12 cellular contexts compared by ENCODE assay signal in the genomic region with DNA sequence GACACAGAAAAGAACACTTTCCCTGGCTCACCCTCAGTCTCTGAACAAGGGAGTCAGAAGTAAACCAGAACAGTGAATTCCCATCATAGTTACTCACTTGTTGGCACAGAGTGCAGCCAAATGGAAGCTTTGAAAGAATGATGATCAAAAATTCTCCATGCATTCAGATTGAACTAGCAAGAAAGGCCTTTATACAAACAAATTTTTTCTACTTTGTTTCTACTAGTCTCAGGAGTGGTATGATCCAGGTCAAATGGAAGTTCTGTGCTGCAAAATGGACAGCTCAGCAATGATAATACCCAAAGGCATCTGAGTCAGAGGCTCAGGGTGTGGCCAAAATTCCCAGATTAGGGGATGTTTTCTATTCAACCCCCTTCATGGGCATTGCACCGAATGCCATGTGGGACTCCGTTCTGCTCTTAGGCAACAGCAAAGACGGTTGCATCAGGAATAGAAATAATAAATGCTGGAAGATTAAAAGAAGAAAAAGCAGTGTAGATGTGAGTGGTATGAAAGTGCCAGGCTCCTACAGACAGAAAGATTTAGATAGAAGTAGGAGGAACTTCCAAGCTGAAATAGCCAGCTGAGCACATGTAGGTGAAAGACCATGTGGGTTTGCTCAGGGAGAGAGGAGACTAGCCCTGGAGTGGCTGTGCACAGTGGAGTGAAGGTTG. TPM values are rescaled to one million over a fixed set of nuclear protein-coding genes. Genes with fewer than 3 reads are reported as not detected.
A peak's percentile ranks its signal among the peaks of the same experiment; 100 is the strongest.
DNase-seq lines count a peak whose midpoint lies in the region; ATAC-seq, FAIRE-seq and TF ChIP-seq lines count a peak whose summit lies in the region.
"Had no signal": no experiment of that assay in that cellular context is flagged by ENCODE, and none has a peak within 500 bp of the region (broad histone marks: within the 10 kb centered on the region; RNA-seq: fewer than 3 reads in every experiment).

No MANE protein-coding gene starts in this region.

- H4K20me1 ChIP-seq in astrocyte (ENCODE audit: insufficient read depth, low read length) (no peaks in the 10 kb centered on the region), H9 (ENCODE audit: control insufficient read depth, insufficient read depth, insufficient read length) (no peaks in the 10 kb centered on the region)

- no peak overlapping the region for H4K91ac ChIP-seq in neuronal stem cell (ENCODE audit: low read depth, low read length, poor library complexity)
- H4K91ac ChIP-seq in H9 (ENCODE audit: insufficient read length, low read depth, low read length): no peak overlapping the region

- no peaks in the 10 kb centered on the region for H3K23me2 ChIP-seq in H9 (ENCODE audit: insufficient read length, low read depth, low read length, poor library complexity, severe bottlenecking)

- peak; percentile 36 to 79 (median 54) for ATAC-seq in heart right ventricle
- no peak for ATAC-seq in GM19397 (IDR thresholded peaks at IDR 0.05; ENCODE audit: unreplicated experiment)
- ATAC-seq in HG03354 (IDR thresholded peaks at IDR 0.05; ENCODE audit: poor library complexity, severe bottlenecking, unreplicated experiment): no peak
- ATAC-seq: HepG2; stimulated activated naive CD8-positive, alpha-beta T cell treated with anti-CD3 and anti-CD28 coated beads, Interleukin-15, Interleukin-2, amounts not matched to agents 100 U/mL and 50 U/mL, for 24 hours had no signal

- H3K23ac ChIP-seq in neuronal stem cell (ENCODE audit: low read depth, low read length, poor library complexity): no peak overlapping the region
- H3K23ac ChIP-seq in H9 (ENCODE audit: insufficient read length, low read depth, low read length): no peak overlapping the region

- H3K18ac ChIP-seq in neuronal stem cell (ENCODE audit: low read length) (no peak overlapping the region), H9 (ENCODE audit: insufficient read length, low read depth, low read length) (no peak overlapping the region)

- no peak overlapping the region for H2BK5ac ChIP-seq in neuronal stem cell (ENCODE audit: low read length)
- H2BK5ac ChIP-seq in H9 (ENCODE audit: insufficient read length, low read length): no peak overlapping the region

- TF ChIP-seq CTCF in astrocyte (IDR thresholded peaks at IDR 0.05; ENCODE audit: insufficient read depth, low read depth, low read length) (no peak), heart right ventricle (IDR thresholded peaks at IDR 0.05) (no peak), H9 (conservative IDR thresholded peaks at IDR 0.05) (no peak)

- no peaks in the 10 kb centered on the region for H3K36me3 Mint-ChIP-seq in astrocyte (ENCODE audit: low read depth, unreplicated experiment)
- no peaks in the 10 kb centered on the region for H3K36me3 Mint-ChIP-seq in H9 (ENCODE audit: insufficient read depth in 1 of 3, low read depth in 3 of 3)

- no peaks in the 10 kb centered on the region for H3K79me2 ChIP-seq in astrocyte (ENCODE audit: insufficient read depth, low read length)
- no peaks in the 10 kb centered on the region for H3K79me2 ChIP-seq in H9 (ENCODE audit: insufficient read depth, low read length)

- H3K56ac ChIP-seq in H9 (ENCODE audit: insufficient read length, low read depth, low read length): no peak overlapping the region

- FAIRE-seq in astrocyte (lab: Jason Lieb, UNC): peak; percentile 41
- FAIRE-seq: endometrium, HepG2 had no signal

- H3K4me1 Mint-ChIP-seq in astrocyte (ENCODE audit: low read depth, unreplicated experiment) (peaks cover 26% of the 10 kb centered on the region), H9 (peaks cover 10 to 16% of the 10 kb centered on the region in 2 experiments)

- H3K27ac ChIP-seq in astrocyte (ENCODE audit: low read depth, low read length) (peak overlapping the region; percentile 84), heart right ventricle (peak overlapping the region in 9 of 10 donors; percentile 26 to 72 (median 53)), skeletal muscle tissue (ENCODE audit: low read depth, low read length) (peak overlapping the region; percentile 14), neuronal stem cell (replicated peaks; ENCODE audit: low read length) (no peak overlapping the region), H9 (ENCODE audit: insufficient read length, low read depth, low read length) (no peak overlapping the region)
- H3K27ac ChIP-seq: neutrophil had no signal

- H3K14ac ChIP-seq in neuronal stem cell (ENCODE audit: low read length) (no peak overlapping the region), H9 (ENCODE audit: insufficient read depth, low read length) (no peak overlapping the region)

- peak overlapping the region; percentile 70 for H3K9ac ChIP-seq in astrocyte (ENCODE audit: low read length)
- H3K9ac ChIP-seq in skeletal muscle tissue (ENCODE audit: low read depth in 1 of 3, low read length in 3 of 3): no peak overlapping the region
- no peak overlapping the region for H3K9ac ChIP-seq in neuronal stem cell (ENCODE audit: low read depth, low read length, poor library complexity)
- no peak overlapping the region for H3K9ac ChIP-seq in H9 (ENCODE audit: extremely low read depth, insufficient read length, low read length)

- no peak overlapping the region for H4K8ac ChIP-seq in neuronal stem cell (ENCODE audit: low read depth, low read length)
- no peak overlapping the region for H4K8ac ChIP-seq in H9 (replicated peaks; ENCODE audit: insufficient read length, low read depth, low read length)

- H3K9me3 ChIP-seq in astrocyte (ENCODE audit: insufficient read depth, low read depth, low read length) (no peaks in the 10 kb centered on the region), heart right ventricle (no peaks in the 10 kb centered on the region), skeletal muscle tissue (ENCODE audit: control insufficient read depth in 3 of 3, low read length in 3 of 3) (no peaks in the 10 kb centered on the region), neuronal stem cell (replicated peaks in 1 of 2; ENCODE audit: control insufficient read depth in 2 of 2, insufficient read depth in 1 of 2, low read depth in 1 of 2, low read length in 2 of 2) (no peaks in the 10 kb centered on the region), H9 (ENCODE audit: control insufficient read depth, low read depth, low read length) (no peaks in the 10 kb centered on the region)
- H3K9me3 ChIP-seq: neutrophil had no signal

- H3K4me3 Mint-ChIP-seq in astrocyte (ENCODE audit: unreplicated experiment) (no peak overlapping the region), H9 (no peak overlapping the region)

- H3T11ph ChIP-seq in H9 (ENCODE audit: low read length): no peak overlapping the region

- H2BK12ac ChIP-seq in neuronal stem cell (ENCODE audit: low read length) (no peak overlapping the region), H9 (ENCODE audit: insufficient read length, low read depth, low read length) (no peak overlapping the region)

- H3K4ac ChIP-seq in neuronal stem cell (ENCODE audit: low read length) (no peak overlapping the region), H9 (ENCODE audit: low read depth, low read length) (no peak overlapping the region)

- DNase-seq in GM03348 (ENCODE audit: low spot score) (peak; percentile 89), astrocyte (ENCODE audit: low read depth) (peak; percentile 97), heart right ventricle (no peak), neuronal stem cell (ENCODE audit: low spot score) (no peak), H9 (no peak)
- DNase-seq: stimulated activated naive CD8-positive, alpha-beta T cell treated with anti-CD3 and anti-CD28 coated beads, Interleukin-15, Interleukin-2, amounts not matched to agents 100 U/mL and 50 U/mL, for 24 hours had no signal

- intact Hi-C loops in heart right ventricle (cut with DNase I): loop anchor here in 4 of 10 donors (5.0 to 10.0 kb wide), 4 partner anchors 88 to 128 kb away; no protein-coding TSS in a partner anchor

- H3K79me1 ChIP-seq in neuronal stem cell (ENCODE audit: low read depth, low read length) (no peaks in the 10 kb centered on the region), H9 (ENCODE audit: insufficient read depth, low read depth, low read length, poor library complexity, severe bottlenecking) (no peaks in the 10 kb centered on the region)

- no peaks in the 10 kb centered on the region for H3K27me3 ChIP-seq in astrocyte (ENCODE audit: insufficient read depth, low read length)
- no peaks in the 10 kb centered on the region for H3K27me3 ChIP-seq in heart right ventricle
- H3K27me3 ChIP-seq in skeletal muscle tissue (ENCODE audit: control insufficient read depth in 3 of 3, insufficient read depth in 3 of 3, low read length in 3 of 3): no peaks in the 10 kb centered on the region
- H3K27me3 ChIP-seq in neuronal stem cell (ENCODE audit: control insufficient read depth in 3 of 3, insufficient read depth in 3 of 3, low read depth in 1 of 3, low read length in 3 of 3): no peaks in the 10 kb centered on the region
- H3K27me3 ChIP-seq in H9 (ENCODE audit: insufficient read depth, low read length): no peaks in the 10 kb centered on the region
- H3K27me3 ChIP-seq: neutrophil had no signal

- H3K9me3 Mint-ChIP-seq in astrocyte (ENCODE audit: unreplicated experiment) (no peaks in the 10 kb centered on the region), H9 (no peaks in the 10 kb centered on the region)

- H3K36me3 ChIP-seq in astrocyte (ENCODE audit: insufficient read depth, low read length) (no peaks in the 10 kb centered on the region), heart right ventricle (peaks cover 0 to 4% (median 0%) of the 10 kb centered on the region in 9 donors), skeletal muscle tissue (ENCODE audit: control insufficient read depth in 3 of 3, insufficient read depth in 3 of 3, low read length in 3 of 3) (peaks cover 0 to 3% (median 0%) of the 10 kb centered on the region in 3 donors), neuronal stem cell (replicated peaks in 1 of 2; ENCODE audit: control insufficient read depth in 2 of 2, insufficient read depth in 2 of 2, low read length in 2 of 2) (no peaks in the 10 kb centered on the region)
- H3K36me3 ChIP-seq: neutrophil had no signal

- H3K27me3 Mint-ChIP-seq in astrocyte (ENCODE audit: low read depth, unreplicated experiment) (no peaks in the 10 kb centered on the region), H9 (ENCODE audit: low read depth) (no peaks in the 10 kb centered on the region)

- H2BK120ac ChIP-seq in neuronal stem cell (ENCODE audit: low read depth, low read length) (no peak overlapping the region), H9 (ENCODE audit: low read depth, low read length, poor library complexity, severe bottlenecking) (no peak overlapping the region)

- H2BK15ac ChIP-seq in neuronal stem cell (ENCODE audit: low read length): no peak overlapping the region
- H2BK15ac ChIP-seq in H9 (ENCODE audit: low read depth, low read length): no peak overlapping the region

- H3K4me2 ChIP-seq in astrocyte (ENCODE audit: low read length) (peak overlapping the region; percentile 79), neuronal stem cell (ENCODE audit: insufficient read depth, low read length, poor library complexity, severe bottlenecking) (no peak overlapping the region), H9 (ENCODE audit: insufficient read depth, insufficient read length, low read length) (no peak overlapping the region)

- H2AFZ ChIP-seq in astrocyte (ENCODE audit: low read depth, low read length) (peak overlapping the region; percentile 15), neuronal stem cell (ENCODE audit: low read length) (no peak overlapping the region), H9 (ENCODE audit: low read length) (no peak overlapping the region)

- H4K5ac ChIP-seq in H9 (ENCODE audit: insufficient read length, low read depth, low read length): no peak overlapping the region

- H2AK5ac ChIP-seq in neuronal stem cell (ENCODE audit: low read depth, low read length) (no peak overlapping the region), H9 (ENCODE audit: insufficient read length, low read length) (no peak overlapping the region)

- H2BK20ac ChIP-seq in H9 (ENCODE audit: low read depth, low read length, poor library complexity, severe bottlenecking): no peak overlapping the region

- 73 to 80% methylated on average over 3 of the region's 3 CpGs for WGBS in heart right ventricle, 2 donors
- WGBS in neuronal stem cell (ENCODE audit: extremely low coverage in 2 of 2, insufficient read length in 2 of 2, insufficient replicate concordance in 1 of 2), 2 donors: no CpG with 5 or more reads among the region's 3 CpGs
- no CpG with 5 or more reads among the region's 3 CpGs for whole genome bisulfite sequencing in H9 (ENCODE audit: extremely low coverage, insufficient read length, low lambda C conversion rate)

- H3K4me3 ChIP-seq in astrocyte (ENCODE audit: insufficient read depth, low read depth, low read length) (no peak overlapping the region), heart right ventricle (no peak overlapping the region), skeletal muscle tissue (ENCODE audit: low read length in 3 of 3) (no peak overlapping the region), neuronal stem cell (ENCODE audit: low read length in 2 of 2) (no peak overlapping the region)

- peaks cover 29% of the 10 kb centered on the region for H3K4me1 ChIP-seq in astrocyte (ENCODE audit: insufficient read depth, low read length)
- H3K4me1 ChIP-seq in heart right ventricle: peaks cover 7 to 65% (median 39%) of the 10 kb centered on the region in 9 donors
- H3K4me1 ChIP-seq in skeletal muscle tissue (ENCODE audit: control insufficient read depth in 3 of 3, insufficient read depth in 3 of 3, low read length in 3 of 3): peaks cover 18 to 20% (median 20%) of the 10 kb centered on the region in 3 donors
- no peaks in the 10 kb centered on the region for H3K4me1 ChIP-seq in neuronal stem cell (ENCODE audit: control insufficient read depth in 2 of 2, insufficient read depth in 1 of 2, low read depth in 1 of 2, low read length in 2 of 2)
- peaks cover 2% of the 10 kb centered on the region; the same call in 1 of the 2 replicates for H3K4me1 ChIP-seq in H9 (ENCODE audit: insufficient read depth, low read length)

- H3K27ac Mint-ChIP-seq in astrocyte (ENCODE audit: unreplicated experiment): peak overlapping the region; percentile 59
- H3K27ac Mint-ChIP-seq in H9: no peak overlapping the region; a peak in 2 of 7 replicates

RNA-seq across cellular contexts. Expression of gene ASPN, which starts 24.0 kb away (rescaled TPM):
- not detected in 2 replicates for total RNA-seq in astrocyte
- total RNA-seq in heart right ventricle: 10 to 100 TPM in 8 of 10 donors, 1 to 10 TPM in 2; 2.3 to 29.6 (median 19.4) TPM
- polyA plus RNA-seq in heart right ventricle: 10 to 100 TPM in 1 of 2 donors, 1 to 10 TPM in 1; 3.2 to 11.4 TPM
- total RNA-seq in skeletal muscle tissue: 213 TPM
- not detected for polyA plus RNA-seq in neuronal stem cell (2013, experiment 1 of 2)
- polyA plus RNA-seq in neuronal stem cell (2013, experiment 2 of 2): not detected
- not detected in 2 replicates for total RNA-seq in H9 (2021)
- total RNA-seq: HepG2 had no signal
- polyA plus RNA-seq: HepG2 had no signal

RNA-seq across cellular contexts. Expression of gene ECM2, which starts 29.5 kb away (rescaled TPM):
- total RNA-seq in astrocyte (0.18 and 0.22 TPM in 2 replicates), heart right ventricle (10 to 100 TPM in 3 of 10 donors, 1 to 10 TPM in 7; 4.2 to 14.9 (median 9.2) TPM), skeletal muscle tissue (28.7 TPM), H9 (2021) (not detected in 2 replicates)
- 1 to 10 TPM; 2.1 to 8.0 TPM for polyA plus RNA-seq in heart right ventricle
- not detected for polyA plus RNA-seq in neuronal stem cell (2013, experiment 1 of 2)
- not detected for polyA plus RNA-seq in neuronal stem cell (2013, experiment 2 of 2)
- total RNA-seq: HepG2 had no signal

Comparison
In these comparisons a context has a peak if more than half of its experiments do, and no peak if none do; other contexts are left out.
1. DNase-seq: peak in GM03348 (single experiment) and astrocyte (single experiment); none in heart right ventricle (0 of 2), neuronal stem cell (single experiment) and H9 (single experiment).
2. H3K27ac ChIP-seq: peak in astrocyte (single experiment), heart right ventricle (9 of 10) and skeletal muscle tissue (single experiment); none in neuronal stem cell (single experiment) and H9 (single experiment).
3. ATAC-seq: peak in heart right ventricle (8 of 8); none in GM19397 (single experiment) and HG03354 (single experiment).